Comparison of ENCODE assay signal across 11 cellular contexts in the genomic region with DNA sequence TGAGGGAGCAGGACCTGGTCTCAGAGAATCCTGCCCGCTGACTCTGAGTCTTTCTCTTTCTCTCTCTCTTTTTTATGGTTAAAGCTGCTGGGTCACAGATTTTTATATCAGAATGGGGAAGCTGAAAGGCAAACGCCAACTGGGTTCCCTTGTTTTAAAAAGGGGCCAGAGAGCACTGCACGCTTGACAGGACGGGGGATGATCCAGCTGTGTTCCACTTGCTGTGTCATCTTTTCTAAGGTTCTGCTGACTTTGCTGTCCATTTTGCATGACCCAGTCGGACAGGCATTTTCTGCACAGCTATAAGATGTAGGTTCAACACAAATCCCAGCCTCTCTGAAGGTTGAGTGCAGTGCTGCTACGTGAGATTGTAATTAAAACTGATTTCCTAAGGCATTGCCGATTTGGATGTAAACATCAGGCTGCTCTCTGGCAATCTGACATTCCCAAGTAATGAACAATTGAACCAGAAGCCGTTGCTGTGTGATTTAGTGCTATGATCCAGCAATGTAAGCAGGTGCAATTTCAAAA. TPM values are rescaled to one million over a fixed set of nuclear protein-coding genes. Genes with fewer than 3 reads are reported as not detected.
A peak's percentile ranks its signal among the peaks of the same experiment; 100 is the strongest.
DNase-seq lines count a peak whose midpoint lies in the region; ATAC-seq, FAIRE-seq and TF ChIP-seq lines count a peak whose summit lies in the region.
"Had no signal": no experiment of that assay in that cellular context is flagged by ENCODE, and none has a peak within 500 bp of the region (broad histone marks: within the 10 kb centered on the region; RNA-seq: fewer than 3 reads in every experiment).

No MANE protein-coding gene starts in this region.

- no peaks in the 10 kb centered on the region for H3K27me3 Mint-ChIP-seq in mesothelial cell of epicardium (ENCODE audit: low read depth)
- H3K27me3 Mint-ChIP-seq in endothelial cell (ENCODE audit: unreplicated experiment), result peaks cover 4% of the 10 kb centered on the region

- no peak overlapping the region for H3K27ac ChIP-seq in right lobe of liver
- H3K27ac ChIP-seq in HepG2 (ENCODE audit: extremely low read length, insufficient read depth, low read length), result no peak overlapping the region
- H3K27ac ChIP-seq: C4-2B had no signal

- H3K4me1 Mint-ChIP-seq in mesothelial cell of epicardium (peaks cover 42% of the 10 kb centered on the region), endothelial cell (ENCODE audit: unreplicated experiment) (peaks cover 3% of the 10 kb centered on the region)

- DNase-seq in right lobe of liver (no peak), HepG2 (ENCODE audit: low spot score) (no peak), amniotic epithelial cell (ENCODE audit: low read depth) (peak; percentile 83), mesothelial cell of epicardium (ENCODE audit: low spot score in 2 of 2, unreplicated experiment in 2 of 2) (no peak), endothelial cell (ENCODE audit: low spot score) (no peak), D721Med (ENCODE audit: insufficient read length, low spot score) (no peak)
- DNase-seq: mesendoderm had no signal

- BruUV-seq in HepG2 (replicated peaks; lab: Mats Ljungman, UMichigan), result no TSS peak

- H3K4me3 ChIP-seq in right lobe of liver (no peak overlapping the region), HepG2 (replicated peaks in 1 of 3; ENCODE audit: insufficient read depth in 1 of 3, low read depth in 2 of 3, low read length in 3 of 3) (no peak overlapping the region)

- no peak for TF ChIP-seq RAD21 in HepG2 (CRISPR knock-in tag; IDR thresholded peaks at IDR 0.05)

- no peak overlapping the region for H3K4me2 ChIP-seq in HepG2 (ENCODE audit: low read depth, low read length)

- H3K4me1 ChIP-seq in right lobe of liver (no peaks in the 10 kb centered on the region), HepG2 (ENCODE audit: insufficient read depth, low read length) (peaks cover 17% of the 10 kb centered on the region)

- peaks cover 44% of the 10 kb centered on the region for H3K79me2 ChIP-seq in HepG2 (ENCODE audit: insufficient read depth, low read length)

- H3K27ac Mint-ChIP-seq in mesothelial cell of epicardium, result peak overlapping the region; percentile 26
- H3K27ac Mint-ChIP-seq in endothelial cell (ENCODE audit: unreplicated experiment), result no peak overlapping the region

- intact Hi-C loops in right lobe of liver (cut with DNase I), result no loop called here
- intact Hi-C loops in HepG2 (cut with micrococcal nuclease; ENCODE audit: unreplicated experiment), result no loop called here

- in situ Hi-C loops in HepG2 (cut with HindIII; ENCODE audit: extremely low pct_ligation_motif_present, low pct_unique_long_range_greater_than_20kb), result no loop called here

- peak; percentile 43 to 65 (median 47) for ATAC-seq in right lobe of liver
- no peak for ATAC-seq in HepG2
- no peak for ATAC-seq in HG02571 (IDR thresholded peaks at IDR 0.05; ENCODE audit: unreplicated experiment)
- no peak for ATAC-seq in HG02938 (IDR thresholded peaks at IDR 0.05; ENCODE audit: unreplicated experiment)

- FAIRE-seq in HepG2 (lab: Jason Lieb, UNC) (no peak), D721Med (lab: Jason Lieb, UNC) (no peak)
- FAIRE-seq: bronchial epithelial cell had no signal

- TF ChIP-seq CTCF in right lobe of liver (IDR thresholded peaks at IDR 0.05) (no peak), HepG2 (CRISPR knock-in tag; IDR thresholded peaks at IDR 0.05) (no peak), mesothelial cell of epicardium (IDR thresholded peaks at IDR 0.05; ENCODE audit: unreplicated experiment) (no peak), endothelial cell (IDR thresholded peaks at IDR 0.05; ENCODE audit: unreplicated experiment) (no peak), D721Med (IDR thresholded peaks at IDR 0.05; ENCODE audit: insufficient read depth, missing control alignments) (no peak)

- POLR2A ChIA-PET in HepG2 (lab: Yijun Ruan, JAX), result interaction anchor here (0.7 kb wide), 1 partner anchor 9 kb away, joined by 3 read pairs; no protein-coding TSS in a partner anchor

- H3K27me3 ChIP-seq in right lobe of liver, result peaks cover 0 to 2% of the 10 kb centered on the region in 2 donors
- H3K27me3 ChIP-seq in HepG2 (ENCODE audit: control insufficient read depth in 1 of 2, insufficient read depth in 2 of 2, low read length in 2 of 2), result no peaks in the 10 kb centered on the region

- 47% methylated on average over 7 of the region's 8 CpGs for WGBS in right lobe of liver (ENCODE audit: insufficient coverage, low coverage, low lambda C conversion rate, missing lambda C conversion rate)
- 96% methylated on average over 8 of the region's 8 CpGs for WGBS in HepG2 (ENCODE audit: low lambda C conversion rate)

- H2AFZ ChIP-seq in HepG2 (ENCODE audit: low read length), result no peak overlapping the region

- CTCF ChIA-PET in HepG2 (lab: Yijun Ruan, JAX; ENCODE audit: low intra/inter-chr PET ratio, low total read pairs), result no interaction called here

- TF ChIP-seq EP300 in HepG2 (IDR thresholded peaks at IDR 0.05; ENCODE audit: low read depth in 2 of 2, low read length in 2 of 2) (no peak), HepG2 (CRISPR knock-in tag; IDR thresholded peaks at IDR 0.05; ENCODE audit: borderline replicate concordance) (no peak)

- H3K9ac ChIP-seq in HepG2 (ENCODE audit: insufficient read depth, low read depth, low read length), result no peak overlapping the region

- TF ChIP-seq POLR2A in right lobe of liver (IDR thresholded peaks at IDR 0.05) (no peak), HepG2 (IDR thresholded peaks at IDR 0.05; ENCODE audit: insufficient read depth in 1 of 2, low read depth in 2 of 2, low read length in 2 of 2) (no peak)

- H3K36me3 ChIP-seq in right lobe of liver (no peaks in the 10 kb centered on the region), HepG2 (replicated peaks in 1 of 2; ENCODE audit: control insufficient read depth in 1 of 2, insufficient read depth in 2 of 2, low read length in 2 of 2) (peaks cover 11 to 27% of the 10 kb centered on the region in 2 experiments; a peak in 4 of 5 replicates)

- peaks cover 20% of the 10 kb centered on the region for H3K36me3 Mint-ChIP-seq in mesothelial cell of epicardium
- no peaks in the 10 kb centered on the region for H3K36me3 Mint-ChIP-seq in endothelial cell (ENCODE audit: low read depth, unreplicated experiment)

- no peak overlapping the region for H3K4me3 Mint-ChIP-seq in mesothelial cell of epicardium
- H3K4me3 Mint-ChIP-seq in endothelial cell (ENCODE audit: unreplicated experiment), result no peak overlapping the region

- H3K9me3 ChIP-seq in right lobe of liver (no peaks in the 10 kb centered on the region), HepG2 (ENCODE audit: low read length) (no peaks in the 10 kb centered on the region)

- H4K20me1 ChIP-seq in HepG2 (ENCODE audit: insufficient read depth, low read length), result no peaks in the 10 kb centered on the region

- H3K9me3 Mint-ChIP-seq in mesothelial cell of epicardium, result no peaks in the 10 kb centered on the region
- H3K9me3 Mint-ChIP-seq in endothelial cell (ENCODE audit: unreplicated experiment), result no peaks in the 10 kb centered on the region

TF ChIP-seq in HepG2, 621 proteins besides CTCF, POLR2A, EP300 and RAD21:
- no peak for TF ChIP-seq ZMAT3 (CRISPR knock-in tag; conservative IDR thresholded peaks at IDR 0.05)
- peak in 1 of 2 experiments; percentile 5; a peak in 1 of 4 replicates for TF ChIP-seq MAFK (conservative IDR thresholded peaks at IDR 0.05 in 1 of 2, IDR thresholded peaks at IDR 0.05 in 1 of 2; ENCODE audit: low read length in 2 of 2)
- TF ChIP-seq MXD3 (CRISPR knock-in tag; IDR thresholded peaks at IDR 0.05), result no peak
TF ChIP-seq in HepG2: peak in this region for 1.

RNA-seq across cellular contexts. Expression of gene ARHGEF3, which starts 25.8 kb away (rescaled TPM):
- 1 to 10 TPM; 1.0 to 2.9 (median 1.6) TPM for total RNA-seq in right lobe of liver
- 23.1 and 32.8 TPM in 2 replicates for total RNA-seq in HepG2 (2016; rRNA removed; fragmentation: Illumina TruSeq; extraction: Trizol)
- total RNA-seq in HepG2 (2016; cell fraction: cytosol; rRNA removed; fragmentation: Illumina TruSeq; extraction: Trizol; ENCODE audit: low read depth), result 4.0 TPM in 2 replicates
- total RNA-seq in HepG2 (2016; cell fraction: insoluble cytoplasmic fraction; rRNA removed; fragmentation: Illumina TruSeq; extraction: Trizol), result 21.8 and 28.1 TPM in 2 replicates
- 17.0 and 18.1 TPM in 2 replicates for total RNA-seq in HepG2 (2016; cell fraction: membrane; rRNA removed; fragmentation: Illumina TruSeq; extraction: Trizol)
- 24.9 and 26.4 TPM in 2 replicates for total RNA-seq in HepG2 (2016; cell fraction: nucleus; rRNA removed; fragmentation: Illumina TruSeq; extraction: Trizol)
- polyA plus RNA-seq in HepG2 (2011; rRNA removed), result 10.3 and 14.8 TPM in 2 replicates
- 9.2 and 9.4 TPM in 2 replicates for polyA plus RNA-seq in HepG2 (2011; cell fraction: cytosol; rRNA removed)
- 10.3 and 12.6 TPM in 2 replicates for polyA plus RNA-seq in HepG2 (2011; cell fraction: nucleus; rRNA removed)
- polyA plus RNA-seq in HepG2 (2012), result 9.0 and 10.3 TPM in 2 replicates
- polyA plus RNA-seq in HepG2 (2016; cell fraction: cytosol; fragmentation: Illumina TruSeq; extraction: Trizol; ENCODE audit: low read depth), result 2.0 and 2.2 TPM in 2 replicates
- polyA plus RNA-seq in HepG2 (2016; cell fraction: insoluble cytoplasmic fraction; fragmentation: Illumina TruSeq; extraction: Trizol; ENCODE audit: low read depth), result 29.1 and 30.2 TPM in 2 replicates
- 7.6 and 8.1 TPM in 2 replicates for polyA plus RNA-seq in HepG2 (2016; cell fraction: membrane; fragmentation: Illumina TruSeq; extraction: Trizol; ENCODE audit: low read depth)
- 19.5 and 19.8 TPM in 2 replicates for polyA plus RNA-seq in HepG2 (2016; cell fraction: nucleus; fragmentation: Illumina TruSeq; extraction: Trizol; ENCODE audit: insufficient read depth, low read depth)
- 11.4 and 21.5 TPM in 2 replicates for polyA minus RNA-seq in HepG2 (2011; rRNA and poly(A)+ RNA removed; ENCODE audit: low replicate concordance)
- polyA minus RNA-seq in HepG2 (2011; cell fraction: cytosol; rRNA and poly(A)+ RNA removed), result 14.4 and 17.7 TPM in 2 replicates
- polyA minus RNA-seq in HepG2 (2011; cell fraction: nucleus; rRNA and poly(A)+ RNA removed), result 21.6 and 31.8 TPM in 2 replicates
- 28.7 to 31.7 TPM (median 29.0 TPM) in 3 replicates for total RNA-seq in mesothelial cell of epicardium
- 4.0 TPM for total RNA-seq in endothelial cell (ENCODE audit: unreplicated experiment)

Comparison
In these comparisons a context has a peak if more than half of its experiments do, and no peak if none do; other contexts are left out.
1. ATAC-seq: peak in right lobe of liver (4 of 4); none in HepG2 (single experiment), HG02571 (single experiment) and HG02938 (single experiment).